In the genomic region with DNA sequence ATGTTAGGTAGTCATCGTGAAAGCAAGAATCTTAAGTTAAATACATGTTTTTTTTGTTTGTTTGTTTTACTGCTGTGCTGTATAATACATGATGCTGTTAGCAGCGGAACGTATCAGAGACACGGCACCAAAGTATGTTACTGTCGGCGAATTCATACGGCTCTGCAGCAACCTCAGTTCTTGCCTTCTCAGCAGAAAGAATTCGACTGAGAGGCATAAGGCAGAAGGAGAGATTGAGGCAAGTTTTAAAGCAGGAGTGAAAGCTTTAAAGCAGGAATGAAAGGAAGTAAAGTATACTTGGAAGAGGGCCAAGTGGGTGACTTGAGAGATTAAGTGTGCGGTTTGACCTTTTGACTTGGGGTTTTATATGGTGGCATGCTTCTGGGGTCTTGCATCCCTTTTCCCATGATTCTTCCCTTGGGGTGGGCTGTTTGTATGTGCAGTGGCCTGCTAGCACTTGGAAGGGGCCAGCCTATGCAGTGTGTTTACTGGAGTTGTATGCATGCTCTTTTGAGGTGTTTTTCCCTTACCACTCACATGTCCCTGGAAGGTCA, we compare ENCODE assay signal across 1 cellular context.
A peak's percentile ranks its signal among the peaks of the same experiment; 100 is the strongest.
TF ChIP-seq lines count a peak whose summit lies in the region.

No MANE protein-coding gene starts in this region.

TF ChIP-seq in HEK293, 187 proteins besides CTCF, POLR2A, EP300 and RAD21 (continued from another document):
- TF ChIP-seq, protein P1, sequence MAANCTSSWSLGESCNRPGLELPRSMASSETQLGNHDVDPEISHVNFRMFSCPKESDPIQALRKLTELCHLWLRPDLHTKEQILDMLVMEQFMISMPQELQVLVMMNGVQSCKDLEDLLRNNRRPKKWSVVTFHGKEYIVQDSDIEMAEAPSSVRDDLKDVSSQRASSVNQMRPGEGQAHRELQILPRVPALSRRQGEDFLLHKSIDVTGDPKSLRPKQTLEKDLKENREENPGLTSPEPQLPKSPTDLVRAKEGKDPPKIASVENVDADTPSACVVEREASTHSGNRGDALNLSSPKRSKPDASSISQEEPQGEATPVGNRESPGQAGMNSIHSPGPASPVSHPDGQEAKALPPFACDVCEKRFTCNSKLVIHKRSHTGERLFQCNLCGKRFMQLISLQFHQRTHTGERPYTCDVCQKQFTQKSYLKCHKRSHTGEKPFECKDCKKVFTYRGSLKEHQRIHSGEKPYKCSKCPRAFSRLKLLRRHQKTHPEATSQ (tag by site-specific recombination; IDR thresholded peaks at IDR 0.05): no peak
- TF ChIP-seq TRIM28 (IDR thresholded peaks at IDR 0.05; ENCODE audit: borderline replicate concordance, low read length): peak; percentile 32; the same call in 1 of the 2 replicates
- TF ChIP-seq ZNF248 (tag by site-specific recombination; IDR thresholded peaks at IDR 0.05): no peak
- TF ChIP-seq SALL2 (tag by site-specific recombination; IDR thresholded peaks at IDR 0.05; ENCODE audit: borderline replicate concordance): no peak
- TF ChIP-seq SP3 (tag by site-specific recombination; IDR thresholded peaks at IDR 0.05): no peak
- TF ChIP-seq ZNF146 (tag by site-specific recombination; IDR thresholded peaks at IDR 0.05): no peak
- no peak for TF ChIP-seq ZNF19 (tag by site-specific recombination; IDR thresholded peaks at IDR 0.05; ENCODE audit: low read depth)
- no peak for TF ChIP-seq ZFP69B (tag by site-specific recombination; IDR thresholded peaks at IDR 0.05)
- TF ChIP-seq, protein P2, sequence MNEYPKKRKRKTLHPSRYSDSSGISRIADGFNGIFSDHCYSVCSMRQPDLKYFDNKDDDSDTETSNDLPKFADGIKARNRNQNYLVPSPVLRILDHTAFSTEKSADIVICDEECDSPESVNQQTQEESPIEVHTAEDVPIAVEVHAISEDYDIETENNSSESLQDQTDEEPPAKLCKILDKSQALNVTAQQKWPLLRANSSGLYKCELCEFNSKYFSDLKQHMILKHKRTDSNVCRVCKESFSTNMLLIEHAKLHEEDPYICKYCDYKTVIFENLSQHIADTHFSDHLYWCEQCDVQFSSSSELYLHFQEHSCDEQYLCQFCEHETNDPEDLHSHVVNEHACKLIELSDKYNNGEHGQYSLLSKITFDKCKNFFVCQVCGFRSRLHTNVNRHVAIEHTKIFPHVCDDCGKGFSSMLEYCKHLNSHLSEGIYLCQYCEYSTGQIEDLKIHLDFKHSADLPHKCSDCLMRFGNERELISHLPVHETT (tag by site-specific recombination; IDR thresholded peaks at IDR 0.05): no peak
- no peak for TF ChIP-seq ZNF624 (tag by site-specific recombination; IDR thresholded peaks at IDR 0.05)
- TF ChIP-seq, protein P3, sequence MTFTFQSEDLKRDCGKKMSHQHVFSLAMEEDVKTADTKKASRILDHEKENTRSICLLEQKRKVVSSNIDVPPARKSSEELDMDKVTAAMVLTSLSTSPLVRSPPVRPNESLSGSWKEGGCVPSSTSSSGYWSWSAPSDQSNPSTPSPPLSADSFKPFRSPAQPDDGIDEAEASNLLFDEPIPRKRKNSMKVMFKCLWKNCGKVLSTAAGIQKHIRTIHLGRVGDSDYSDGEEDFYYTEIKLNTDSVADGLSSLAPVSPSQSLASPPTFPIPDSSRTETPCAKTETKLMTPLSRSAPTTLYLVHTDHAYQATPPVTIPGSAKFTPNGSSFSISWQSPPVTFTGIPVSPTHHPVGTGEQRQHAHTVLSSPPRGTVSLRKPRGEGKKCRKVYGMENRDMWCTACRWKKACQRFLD (tag by site-specific recombination; IDR thresholded peaks at IDR 0.05): no peak
- no peak for TF ChIP-seq ZNF707 (tag by site-specific recombination; IDR thresholded peaks at IDR 0.05)
- no peak for TF ChIP-seq ZNF354C (tag by site-specific recombination; IDR thresholded peaks at IDR 0.05; ENCODE audit: borderline replicate concordance, low read depth)
- TF ChIP-seq, protein P4, sequence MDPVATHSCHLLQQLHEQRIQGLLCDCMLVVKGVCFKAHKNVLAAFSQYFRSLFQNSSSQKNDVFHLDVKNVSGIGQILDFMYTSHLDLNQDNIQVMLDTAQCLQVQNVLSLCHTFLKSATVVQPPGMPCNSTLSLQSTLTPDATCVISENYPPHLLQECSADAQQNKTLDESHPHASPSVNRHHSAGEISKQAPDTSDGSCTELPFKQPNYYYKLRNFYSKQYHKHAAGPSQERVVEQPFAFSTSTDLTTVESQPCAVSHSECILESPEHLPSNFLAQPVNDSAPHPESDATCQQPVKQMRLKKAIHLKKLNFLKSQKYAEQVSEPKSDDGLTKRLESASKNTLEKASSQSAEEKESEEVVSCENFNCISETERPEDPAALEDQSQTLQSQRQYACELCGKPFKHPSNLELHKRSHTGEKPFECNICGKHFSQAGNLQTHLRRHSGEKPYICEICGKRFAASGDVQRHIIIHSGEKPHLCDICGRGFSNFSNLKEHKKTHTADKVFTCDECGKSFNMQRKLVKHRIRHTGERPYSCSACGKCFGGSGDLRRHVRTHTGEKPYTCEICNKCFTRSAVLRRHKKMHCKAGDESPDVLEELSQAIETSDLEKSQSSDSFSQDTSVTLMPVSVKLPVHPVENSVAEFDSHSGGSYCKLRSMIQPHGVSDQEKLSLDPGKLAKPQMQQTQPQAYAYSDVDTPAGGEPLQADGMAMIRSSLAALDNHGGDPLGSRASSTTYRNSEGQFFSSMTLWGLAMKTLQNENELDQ (tag by site-specific recombination; IDR thresholded peaks at IDR 0.05; ENCODE audit: low read depth): no peak
- TF ChIP-seq, protein P5, sequence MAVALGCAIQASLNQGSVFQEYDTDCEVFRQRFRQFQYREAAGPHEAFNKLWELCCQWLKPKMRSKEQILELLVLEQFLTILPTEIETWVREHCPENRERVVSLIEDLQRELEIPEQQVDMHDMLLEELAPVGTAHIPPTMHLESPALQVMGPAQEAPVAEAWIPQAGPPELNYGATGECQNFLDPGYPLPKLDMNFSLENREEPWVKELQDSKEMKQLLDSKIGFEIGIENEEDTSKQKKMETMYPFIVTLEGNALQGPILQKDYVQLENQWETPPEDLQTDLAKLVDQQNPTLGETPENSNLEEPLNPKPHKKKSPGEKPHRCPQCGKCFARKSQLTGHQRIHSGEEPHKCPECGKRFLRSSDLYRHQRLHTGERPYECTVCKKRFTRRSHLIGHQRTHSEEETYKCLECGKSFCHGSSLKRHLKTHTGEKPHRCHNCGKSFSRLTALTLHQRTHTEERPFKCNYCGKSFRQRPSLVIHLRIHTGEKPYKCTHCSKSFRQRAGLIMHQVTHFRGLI (tag by site-specific recombination; IDR thresholded peaks at IDR 0.05): no peak
- TF ChIP-seq ZNF184 (tag by site-specific recombination; IDR thresholded peaks at IDR 0.05): no peak
- no peak for TF ChIP-seq ZNF16 (tag by site-specific recombination; IDR thresholded peaks at IDR 0.05; ENCODE audit: low read depth)
- TF ChIP-seq, protein P6, sequence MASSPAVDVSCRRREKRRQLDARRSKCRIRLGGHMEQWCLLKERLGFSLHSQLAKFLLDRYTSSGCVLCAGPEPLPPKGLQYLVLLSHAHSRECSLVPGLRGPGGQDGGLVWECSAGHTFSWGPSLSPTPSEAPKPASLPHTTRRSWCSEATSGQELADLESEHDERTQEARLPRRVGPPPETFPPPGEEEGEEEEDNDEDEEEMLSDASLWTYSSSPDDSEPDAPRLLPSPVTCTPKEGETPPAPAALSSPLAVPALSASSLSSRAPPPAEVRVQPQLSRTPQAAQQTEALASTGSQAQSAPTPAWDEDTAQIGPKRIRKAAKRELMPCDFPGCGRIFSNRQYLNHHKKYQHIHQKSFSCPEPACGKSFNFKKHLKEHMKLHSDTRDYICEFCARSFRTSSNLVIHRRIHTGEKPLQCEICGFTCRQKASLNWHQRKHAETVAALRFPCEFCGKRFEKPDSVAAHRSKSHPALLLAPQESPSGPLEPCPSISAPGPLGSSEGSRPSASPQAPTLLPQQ (tag by site-specific recombination; IDR thresholded peaks at IDR 0.05): no peak
- TF ChIP-seq OSR2 (tag by site-specific recombination; IDR thresholded peaks at IDR 0.05): no peak
- TF ChIP-seq, protein P7, sequence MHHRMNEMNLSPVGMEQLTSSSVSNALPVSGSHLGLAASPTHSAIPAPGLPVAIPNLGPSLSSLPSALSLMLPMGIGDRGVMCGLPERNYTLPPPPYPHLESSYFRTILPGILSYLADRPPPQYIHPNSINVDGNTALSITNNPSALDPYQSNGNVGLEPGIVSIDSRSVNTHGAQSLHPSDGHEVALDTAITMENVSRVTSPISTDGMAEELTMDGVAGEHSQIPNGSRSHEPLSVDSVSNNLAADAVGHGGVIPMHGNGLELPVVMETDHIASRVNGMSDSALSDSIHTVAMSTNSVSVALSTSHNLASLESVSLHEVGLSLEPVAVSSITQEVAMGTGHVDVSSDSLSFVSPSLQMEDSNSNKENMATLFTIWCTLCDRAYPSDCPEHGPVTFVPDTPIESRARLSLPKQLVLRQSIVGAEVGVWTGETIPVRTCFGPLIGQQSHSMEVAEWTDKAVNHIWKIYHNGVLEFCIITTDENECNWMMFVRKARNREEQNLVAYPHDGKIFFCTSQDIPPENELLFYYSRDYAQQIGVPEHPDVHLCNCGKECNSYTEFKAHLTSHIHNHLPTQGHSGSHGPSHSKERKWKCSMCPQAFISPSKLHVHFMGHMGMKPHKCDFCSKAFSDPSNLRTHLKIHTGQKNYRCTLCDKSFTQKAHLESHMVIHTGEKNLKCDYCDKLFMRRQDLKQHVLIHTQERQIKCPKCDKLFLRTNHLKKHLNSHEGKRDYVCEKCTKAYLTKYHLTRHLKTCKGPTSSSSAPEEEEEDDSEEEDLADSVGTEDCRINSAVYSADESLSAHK (tag by site-specific recombination; IDR thresholded peaks at IDR 0.05): no peak
- peak; percentile 15; the same call in 1 of the 2 replicates for TF ChIP-seq ZXDB (tag by site-specific recombination; IDR thresholded peaks at IDR 0.05)
- TF ChIP-seq ZNF416 (tag by site-specific recombination; IDR thresholded peaks at IDR 0.05): no peak
- no peak for TF ChIP-seq ZNF521 (tag by site-specific recombination; IDR thresholded peaks at IDR 0.05)
- TF ChIP-seq, protein P8, sequence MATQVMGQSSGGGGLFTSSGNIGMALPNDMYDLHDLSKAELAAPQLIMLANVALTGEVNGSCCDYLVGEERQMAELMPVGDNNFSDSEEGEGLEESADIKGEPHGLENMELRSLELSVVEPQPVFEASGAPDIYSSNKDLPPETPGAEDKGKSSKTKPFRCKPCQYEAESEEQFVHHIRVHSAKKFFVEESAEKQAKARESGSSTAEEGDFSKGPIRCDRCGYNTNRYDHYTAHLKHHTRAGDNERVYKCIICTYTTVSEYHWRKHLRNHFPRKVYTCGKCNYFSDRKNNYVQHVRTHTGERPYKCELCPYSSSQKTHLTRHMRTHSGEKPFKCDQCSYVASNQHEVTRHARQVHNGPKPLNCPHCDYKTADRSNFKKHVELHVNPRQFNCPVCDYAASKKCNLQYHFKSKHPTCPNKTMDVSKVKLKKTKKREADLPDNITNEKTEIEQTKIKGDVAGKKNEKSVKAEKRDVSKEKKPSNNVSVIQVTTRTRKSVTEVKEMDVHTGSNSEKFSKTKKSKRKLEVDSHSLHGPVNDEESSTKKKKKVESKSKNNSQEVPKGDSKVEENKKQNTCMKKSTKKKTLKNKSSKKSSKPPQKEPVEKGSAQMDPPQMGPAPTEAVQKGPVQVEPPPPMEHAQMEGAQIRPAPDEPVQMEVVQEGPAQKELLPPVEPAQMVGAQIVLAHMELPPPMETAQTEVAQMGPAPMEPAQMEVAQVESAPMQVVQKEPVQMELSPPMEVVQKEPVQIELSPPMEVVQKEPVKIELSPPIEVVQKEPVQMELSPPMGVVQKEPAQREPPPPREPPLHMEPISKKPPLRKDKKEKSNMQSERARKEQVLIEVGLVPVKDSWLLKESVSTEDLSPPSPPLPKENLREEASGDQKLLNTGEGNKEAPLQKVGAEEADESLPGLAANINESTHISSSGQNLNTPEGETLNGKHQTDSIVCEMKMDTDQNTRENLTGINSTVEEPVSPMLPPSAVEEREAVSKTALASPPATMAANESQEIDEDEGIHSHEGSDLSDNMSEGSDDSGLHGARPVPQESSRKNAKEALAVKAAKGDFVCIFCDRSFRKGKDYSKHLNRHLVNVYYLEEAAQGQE (tag by site-specific recombination; IDR thresholded peaks at IDR 0.05): no peak
- TF ChIP-seq ZNF660 (tag by site-specific recombination; IDR thresholded peaks at IDR 0.05): no peak
